ENCODE assay signal across 8 cellular contexts in the genomic region with DNA sequence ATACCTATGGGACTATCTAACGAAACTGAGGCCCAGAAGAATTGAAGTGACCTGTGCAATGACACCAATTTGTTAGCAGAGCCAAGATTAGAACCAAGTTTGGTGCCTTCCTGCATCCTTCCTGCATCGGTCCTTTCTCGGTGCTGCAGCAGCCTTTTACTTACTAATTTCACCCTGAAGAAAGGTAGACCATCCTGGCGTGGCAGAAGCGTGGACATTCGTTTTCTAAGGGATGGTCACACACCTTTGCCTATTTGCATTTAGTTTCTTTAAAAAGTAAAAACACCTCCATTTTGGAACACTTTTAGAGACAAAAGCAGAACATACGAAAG. TPM values are rescaled to one million over a fixed set of nuclear protein-coding genes. Genes with fewer than 3 reads are reported as not detected.
A peak's percentile ranks its signal among the peaks of the same experiment; 100 is the strongest.
DNase-seq lines count a peak whose midpoint lies in the region; ATAC-seq and TF ChIP-seq lines count a peak whose summit lies in the region.

No MANE protein-coding gene starts in this region.

- H3K4me1 ChIP-seq in CD4-positive, CD25-positive, alpha-beta regulatory T cell (ENCODE audit: control insufficient read depth, insufficient read depth, low read length, poor library complexity, severe bottlenecking) = peaks cover 43% of the 10 kb centered on the region

- H3K4me3 ChIP-seq in CD4-positive, CD25-positive, alpha-beta regulatory T cell (ENCODE audit: low read depth, low read length) = peak overlapping the region; percentile 98
- H3K4me3 ChIP-seq in iPS-18c (ENCODE audit: insufficient read depth, low read depth, low read length) = peak overlapping the region; percentile 86

- peaks cover 21% of the 10 kb centered on the region for H3K36me3 Mint-ChIP-seq in CD4-positive, CD25-positive, alpha-beta regulatory T cell
- H3K36me3 Mint-ChIP-seq in HFFc6 (ENCODE audit: low read depth) = peaks cover 23% of the 10 kb centered on the region
- H3K36me3 Mint-ChIP-seq in activated T-helper 1 cell treated with anti-CD3 and anti-CD28 coated beads, Interleukin-12 subunit alpha, Interleukin-12 subunit beta, Interleukin-2, Interleukin-4 antibody, amounts not matched to agents 30 ng/mL and 10 ng/mL and 1 ng/mL, durations not matched to agents 14 hours and 24 hours and 36 hours (ENCODE audit: low read depth) = peaks cover 29% of the 10 kb centered on the region
- peaks cover 36% of the 10 kb centered on the region for H3K36me3 Mint-ChIP-seq in stimulated activated memory B cell treated with anti-CD40 and anti-IgM and Interleukin-4, amounts not matched to agents 10 μg/mL and 1 μg/mL and 100 μg/mL, for 72 hours

- H3K4me3 Mint-ChIP-seq in CD4-positive, CD25-positive, alpha-beta regulatory T cell = peak overlapping the region; percentile 89 to 98 (median 94)
- H3K4me3 Mint-ChIP-seq in HFFc6 = peak overlapping the region; percentile 97
- H3K4me3 Mint-ChIP-seq in activated T-helper 1 cell treated with anti-CD3 and anti-CD28 coated beads, Interleukin-12 subunit alpha, Interleukin-12 subunit beta, Interleukin-2, Interleukin-4 antibody, amounts not matched to agents 30 ng/mL and 10 ng/mL and 1 ng/mL, durations not matched to agents 14 hours and 24 hours and 36 hours = peak overlapping the region; percentile 97
- peak overlapping the region; percentile 96 for H3K4me3 Mint-ChIP-seq in stimulated activated memory B cell treated with anti-CD40 and anti-IgM and Interleukin-4, amounts not matched to agents 10 μg/mL and 1 μg/mL and 100 μg/mL, for 72 hours

- no peaks in the 10 kb centered on the region for H3K27me3 ChIP-seq in CD4-positive, CD25-positive, alpha-beta regulatory T cell (ENCODE audit: control insufficient read depth, insufficient read depth, low read length)

- H3K27ac Mint-ChIP-seq in CD4-positive, CD25-positive, alpha-beta regulatory T cell = peak overlapping the region; percentile 98 to 100 (median 99)
- peak overlapping the region; percentile 98 for H3K27ac Mint-ChIP-seq in HFFc6
- H3K27ac Mint-ChIP-seq in activated T-helper 1 cell treated with anti-CD3 and anti-CD28 coated beads, Interleukin-12 subunit alpha, Interleukin-12 subunit beta, Interleukin-2, Interleukin-4 antibody, amounts not matched to agents 30 ng/mL and 10 ng/mL and 1 ng/mL, durations not matched to agents 14 hours and 24 hours and 36 hours = peak overlapping the region; percentile 99
- H3K27ac Mint-ChIP-seq in stimulated activated memory B cell treated with anti-CD40 and anti-IgM and Interleukin-4, amounts not matched to agents 10 μg/mL and 1 μg/mL and 100 μg/mL, for 72 hours = peak overlapping the region; percentile 99

- peak overlapping the region; percentile 96 for H3K27ac ChIP-seq in CD4-positive, CD25-positive, alpha-beta regulatory T cell (ENCODE audit: insufficient read depth, low read length, poor library complexity, severe bottlenecking)

- H3K4me1 Mint-ChIP-seq in CD4-positive, CD25-positive, alpha-beta regulatory T cell = peaks cover 34 to 52% (median 44%) of the 10 kb centered on the region in 4 donors
- peaks cover 25% of the 10 kb centered on the region for H3K4me1 Mint-ChIP-seq in HFFc6 (ENCODE audit: low read depth)
- H3K4me1 Mint-ChIP-seq in activated T-helper 1 cell treated with anti-CD3 and anti-CD28 coated beads, Interleukin-12 subunit alpha, Interleukin-12 subunit beta, Interleukin-2, Interleukin-4 antibody, amounts not matched to agents 30 ng/mL and 10 ng/mL and 1 ng/mL, durations not matched to agents 14 hours and 24 hours and 36 hours (ENCODE audit: low read depth) = peaks cover 36% of the 10 kb centered on the region
- H3K4me1 Mint-ChIP-seq in stimulated activated memory B cell treated with anti-CD40 and anti-IgM and Interleukin-4, amounts not matched to agents 10 μg/mL and 1 μg/mL and 100 μg/mL, for 72 hours = peaks cover 45% of the 10 kb centered on the region

- no peak for ATAC-seq in CD4-positive, CD25-positive, alpha-beta regulatory T cell (ENCODE audit: low read depth in 2 of 2)
- ATAC-seq in stimulated activated memory B cell treated with anti-CD40 and anti-IgM and Interleukin-4, amounts not matched to agents 10 μg/mL and 1 μg/mL and 100 μg/mL, for 72 hours = no peak
- no peak for ATAC-seq in GM21717 (IDR thresholded peaks at IDR 0.05; ENCODE audit: unreplicated experiment)

- H3K27me3 Mint-ChIP-seq in CD4-positive, CD25-positive, alpha-beta regulatory T cell = no peaks in the 10 kb centered on the region
- no peaks in the 10 kb centered on the region; the same call in 1 of the 2 replicates for H3K27me3 Mint-ChIP-seq in HFFc6 (ENCODE audit: insufficient read depth)
- no peaks in the 10 kb centered on the region for H3K27me3 Mint-ChIP-seq in activated T-helper 1 cell treated with anti-CD3 and anti-CD28 coated beads, Interleukin-12 subunit alpha, Interleukin-12 subunit beta, Interleukin-2, Interleukin-4 antibody, amounts not matched to agents 30 ng/mL and 10 ng/mL and 1 ng/mL, durations not matched to agents 14 hours and 24 hours and 36 hours (ENCODE audit: insufficient read depth)
- H3K27me3 Mint-ChIP-seq in stimulated activated memory B cell treated with anti-CD40 and anti-IgM and Interleukin-4, amounts not matched to agents 10 μg/mL and 1 μg/mL and 100 μg/mL, for 72 hours = no peaks in the 10 kb centered on the region

- TF ChIP-seq CTCF in HFFc6 (IDR thresholded peaks at IDR 0.05) = no peak

- H3K9me3 ChIP-seq in CD4-positive, CD25-positive, alpha-beta regulatory T cell (ENCODE audit: control insufficient read depth in 2 of 2, low read length in 2 of 2) = no peaks in the 10 kb centered on the region
- no peaks in the 10 kb centered on the region for H3K9me3 ChIP-seq in iPS-18c (ENCODE audit: control insufficient read depth, insufficient read depth, low read length)

- intact Hi-C loops in activated T-helper 1 cell treated with anti-CD3 and anti-CD28 coated beads, Interleukin-12 subunit alpha, Interleukin-12 subunit beta, Interleukin-2, Interleukin-4 antibody, amounts not matched to agents 30 ng/mL and 10 ng/mL and 1 ng/mL, durations not matched to agents 14 hours and 24 hours and 36 hours (cut with micrococcal nuclease) = loop anchor here (2.0 to 10.0 kb wide), 5 partner anchors 129 to 1968 kb away; a partner anchor contains a TSS

- DNase-seq in CD4-positive, CD25-positive, alpha-beta regulatory T cell = peak in 1 of 3 donors; percentile 44
- DNase-seq in HFFc6 (no peak), COLO668 (lab: John Stamatoyannopoulos, UW; ENCODE audit: unreplicated experiment) (no peak)
- DNase-seq in activated T-helper 1 cell treated with anti-CD3 and anti-CD28 coated beads, Interleukin-12 subunit alpha, Interleukin-12 subunit beta, Interleukin-2, Interleukin-4 antibody, amounts not matched to agents 30 ng/mL and 10 ng/mL and 1 ng/mL, durations not matched to agents 14 hours and 24 hours and 36 hours (ENCODE audit: low spot score) = no peak
- DNase-seq in stimulated activated CD4-positive, alpha-beta T cell treated with anti-CD3 and anti-CD28 coated beads, Interleukin-4, amount 100 ng/mL, for 24 hours = no peak

- H3K9me3 Mint-ChIP-seq in CD4-positive, CD25-positive, alpha-beta regulatory T cell = peaks cover 0 to 2% (median 0%) of the 10 kb centered on the region in 7 donors
- H3K9me3 Mint-ChIP-seq in HFFc6 = no peaks in the 10 kb centered on the region
- H3K9me3 Mint-ChIP-seq in activated T-helper 1 cell treated with anti-CD3 and anti-CD28 coated beads, Interleukin-12 subunit alpha, Interleukin-12 subunit beta, Interleukin-2, Interleukin-4 antibody, amounts not matched to agents 30 ng/mL and 10 ng/mL and 1 ng/mL, durations not matched to agents 14 hours and 24 hours and 36 hours = no peaks in the 10 kb centered on the region
- H3K9me3 Mint-ChIP-seq in stimulated activated memory B cell treated with anti-CD40 and anti-IgM and Interleukin-4, amounts not matched to agents 10 μg/mL and 1 μg/mL and 100 μg/mL, for 72 hours = no peaks in the 10 kb centered on the region

- H3K36me3 ChIP-seq in CD4-positive, CD25-positive, alpha-beta regulatory T cell (ENCODE audit: control insufficient read depth, insufficient read depth, low read length) = peaks cover 8% of the 10 kb centered on the region

RNA-seq across cellular contexts. Expression of a gene that starts 0.7 kb away (rescaled TPM):
- 38.6 TPM for total RNA-seq in CD4-positive, CD25-positive, alpha-beta regulatory T cell
- polyA plus RNA-seq in CD4-positive, CD25-positive, alpha-beta regulatory T cell = 10 to 100 TPM; 41.5 to 62.7 (median 50.5) TPM
- 10 to 100 TPM; 10.7 to 24.3 (median 19.9) TPM for total RNA-seq in HFFc6 (2021; fragmentation: NEBNext Ultra II Directional; extraction: Animal tissue kit (Norgen Biotek cat#: 25700))
- total RNA-seq in activated T-helper 1 cell treated with anti-CD3 and anti-CD28 coated beads, Interleukin-12 subunit alpha, Interleukin-12 subunit beta, Interleukin-2, Interleukin-4 antibody, amounts not matched to agents 30 ng/mL and 10 ng/mL and 1 ng/mL, durations not matched to agents 14 hours and 24 hours and 36 hours = 45.9 and 46.7 TPM in 2 replicates

RNA-seq across cellular contexts. Expression of a gene that starts 41.3 kb away (rescaled TPM):
- not detected for total RNA-seq in CD4-positive, CD25-positive, alpha-beta regulatory T cell
- polyA plus RNA-seq in CD4-positive, CD25-positive, alpha-beta regulatory T cell = 1 to 10 TPM in 1 of 4 donors, under 1 TPM in 1, not detected in 2; 0.36 to 2.1 TPM
- under 1 TPM in 3 of 6 experiments, not detected in 3; 0.35 to 0.57 (median 0.37) TPM for total RNA-seq in HFFc6 (2021; fragmentation: NEBNext Ultra II Directional; extraction: Animal tissue kit (Norgen Biotek cat#: 25700))
- total RNA-seq in activated T-helper 1 cell treated with anti-CD3 and anti-CD28 coated beads, Interleukin-12 subunit alpha, Interleukin-12 subunit beta, Interleukin-2, Interleukin-4 antibody, amounts not matched to agents 30 ng/mL and 10 ng/mL and 1 ng/mL, durations not matched to agents 14 hours and 24 hours and 36 hours = not detected in 2 replicates
